In genomic region chrX:41308884-41309655, GRCh38 we compare ENCODE assay signal across 38 cellular contexts. TPM values are rescaled to one million over a fixed set of nuclear protein-coding genes. Genes with fewer than 3 reads are reported as not detected.
DNase-seq lines count a peak whose midpoint lies in the region; ATAC-seq, FAIRE-seq and TF ChIP-seq lines count a peak whose summit lies in the region.
"Had no signal": no experiment of that assay in that cellular context is flagged by ENCODE, and none has a peak within 500 bp of the region (broad histone marks: within the 10 kb centered on the region; RNA-seq: fewer than 3 reads in every experiment).

No MANE protein-coding gene starts in this region.

- 50% methylated on average over 2 of the region's 5 CpGs for WGBS in HepG2 (ENCODE audit: low lambda C conversion rate)

- no peaks in the 10 kb centered on the region for H3K9me2 ChIP-seq in GM23338 (ENCODE audit: insufficient read depth)

- ATAC-seq in GM23338: peak; percentile 43; the same call in 1 of the 3 replicates
- no peak for ATAC-seq in HepG2
- ATAC-seq: activated naive CD4-positive, alpha-beta T cell treated with anti-CD3 and anti-CD28 coated beads, Interleukin-2, amount 50 U/mL, for 72 hours; esophagus mucosa; PC-3; T-cell had no signal

- H3K36me3 ChIP-seq in GM23338 (ENCODE audit: insufficient read depth): no peaks in the 10 kb centered on the region
- no peaks in the 10 kb centered on the region for H3K36me3 ChIP-seq in adipocyte (ENCODE audit: control insufficient read depth, insufficient read depth, low read length, severe bottlenecking)
- H3K36me3 ChIP-seq in HepG2 (replicated peaks in 1 of 2; ENCODE audit: control insufficient read depth in 1 of 2, insufficient read depth in 2 of 2, low read length in 2 of 2): no peaks in the 10 kb centered on the region
- H3K36me3 ChIP-seq: BE2C, cardiac muscle cell, thoracic aorta, vagina had no signal

- H3K27me3 ChIP-seq in GM23338 (ENCODE audit: insufficient read depth) (no peaks in the 10 kb centered on the region), adipocyte (replicated peaks; ENCODE audit: control insufficient read depth, insufficient read depth, low read length) (no peaks in the 10 kb centered on the region), HepG2 (ENCODE audit: control insufficient read depth in 1 of 2, insufficient read depth in 2 of 2, low read length in 2 of 2) (no peaks in the 10 kb centered on the region)
- H3K27me3 ChIP-seq: BE2C, cardiac muscle cell, vagina had no signal

- H3K4me1 Mint-ChIP-seq in GM23338: peaks cover 2% of the 10 kb centered on the region
- H3K4me1 Mint-ChIP-seq: activated CD4-positive, alpha-beta memory T cell treated with anti-CD3 and anti-CD28 coated beads, Interleukin-2, amount 10 ng/mL, durations not matched to agents 7 days and 5 days; endodermal cell had no signal

- H3K4me3 Mint-ChIP-seq in GM23338: no peak overlapping the region
- H3K4me3 Mint-ChIP-seq: activated CD4-positive, alpha-beta memory T cell treated with anti-CD3 and anti-CD28 coated beads, Interleukin-2, amount 10 ng/mL, durations not matched to agents 7 days and 5 days; endodermal cell; immature natural killer cell; stimulated activated naive CD8-positive, alpha-beta T cell treated with anti-CD3 and anti-CD28 coated beads, Interleukin-15, Interleukin-2, amounts not matched to agents 100 ng/mL and 50 ng/mL, for 24 hours; T-cell had no signal

- FAIRE-seq in HepG2 (lab: Jason Lieb, UNC): no peak
- FAIRE-seq: GM18507, TTC549 had no signal

- H3K9ac ChIP-seq in adipocyte (ENCODE audit: low read length) (no peak overlapping the region), HepG2 (ENCODE audit: insufficient read depth, low read depth, low read length) (no peak overlapping the region)

- H3F3A ChIP-seq in GM23338 (replicated peaks; ENCODE audit: low read depth): no peaks in the 10 kb centered on the region

- H3K27ac Mint-ChIP-seq in GM23338: no peak overlapping the region
- H3K27ac Mint-ChIP-seq: activated CD4-positive, alpha-beta memory T cell treated with anti-CD3 and anti-CD28 coated beads, Interleukin-2, amount 10 ng/mL, durations not matched to agents 7 days and 5 days; activated naive CD4-positive, alpha-beta T cell treated with anti-CD3 and anti-CD28 coated beads, Interleukin-2, amount 50 U/mL, for 72 hours; activated T-helper 2 cell treated with anti-CD3 and anti-CD28 coated beads, Interferon-gamma antibody, Interleukin-2, Interleukin-4, amounts not matched to agents 10 μg/mL and 5 μg/mL and 100 μg/mL, durations not matched to agents 14 hours and 24 hours and 36 hours; endodermal cell; immature natural killer cell; stimulated activated naive CD8-positive, alpha-beta T cell treated with anti-CD3 and anti-CD28 coated beads, Interleukin-15, Interleukin-2, amounts not matched to agents 100 ng/mL and 50 ng/mL, for 24 hours; T-cell had no signal

- intact Hi-C loops in HepG2 (cut with micrococcal nuclease; ENCODE audit: unreplicated experiment): no loop called here

- BruUV-seq in HepG2 (replicated peaks; lab: Mats Ljungman, UMichigan): no TSS peak

- H3K4me3 ChIP-seq in GM23338 (no peak overlapping the region), adipocyte (ENCODE audit: low read length) (no peak overlapping the region), HepG2 (replicated peaks in 1 of 3; ENCODE audit: insufficient read depth in 1 of 3, low read depth in 2 of 3, low read length in 3 of 3) (no peak overlapping the region)
- H3K4me3 ChIP-seq: cardiac muscle cell, skin epidermis, thoracic aorta, vagina had no signal

- H4K20me1 ChIP-seq in GM23338 (replicated peaks; ENCODE audit: insufficient read depth) (no peaks in the 10 kb centered on the region), HepG2 (ENCODE audit: insufficient read depth, low read length) (no peaks in the 10 kb centered on the region)

- no peaks in the 10 kb centered on the region for H3K9me3 ChIP-seq in adipocyte (ENCODE audit: control insufficient read depth, low read length)
- H3K9me3 ChIP-seq in HepG2 (ENCODE audit: low read length): no peaks in the 10 kb centered on the region
- H3K9me3 ChIP-seq: BE2C, thoracic aorta, vagina had no signal

- H3K27ac ChIP-seq in GM23338 (ENCODE audit: low read depth): no peak overlapping the region
- H3K27ac ChIP-seq in HepG2 (ENCODE audit: extremely low read length, insufficient read depth, low read length): no peak overlapping the region
- H3K27ac ChIP-seq: cardiac muscle cell, skin epidermis, thoracic aorta, vagina had no signal

- POLR2A ChIA-PET in HepG2 (lab: Yijun Ruan, JAX): no interaction called here

- H3K36me3 Mint-ChIP-seq in GM23338 (ENCODE audit: low read depth): no peaks in the 10 kb centered on the region
- H3K36me3 Mint-ChIP-seq: activated naive CD4-positive, alpha-beta T cell treated with anti-CD3 and anti-CD28 coated beads, Interleukin-2, amount 50 U/mL, for 72 hours; immature natural killer cell; T-cell had no signal

- in situ Hi-C loops in HepG2 (cut with HindIII; ENCODE audit: extremely low pct_ligation_motif_present, low pct_unique_long_range_greater_than_20kb): no loop called here

- no peak for TF ChIP-seq RAD21 in HepG2 (CRISPR knock-in tag; IDR thresholded peaks at IDR 0.05)

- H3K4me1 ChIP-seq in GM23338 (ENCODE audit: insufficient read depth) (no peaks in the 10 kb centered on the region), adipocyte (ENCODE audit: control insufficient read depth, insufficient read depth, low read length) (peaks cover 4% of the 10 kb centered on the region), HepG2 (ENCODE audit: insufficient read depth, low read length) (no peaks in the 10 kb centered on the region)
- H3K4me1 ChIP-seq: BE2C, vagina had no signal

- H3K4me2 ChIP-seq in GM23338: no peak overlapping the region
- no peak overlapping the region for H3K4me2 ChIP-seq in HepG2 (ENCODE audit: low read depth, low read length)

- peak; percentile 16 for DNase-seq in AG20443 (ENCODE audit: low spot score)
- DNase-seq in GM23338 (ENCODE audit: low spot score): no peak
- DNase-seq in adipocyte (ENCODE audit: low read depth): peak; percentile 50
- DNase-seq in HepG2 (ENCODE audit: low spot score): no peak
- DNase-seq in NCI-H2171 (lab: John Stamatoyannopoulos, UW): no peak
- DNase-seq in ureter (ENCODE audit: low spot score): no peak
- no peak for DNase-seq in SW 1271 (lab: John Stamatoyannopoulos, UW)
- no peak for DNase-seq in effector CD8-positive, alpha-beta T cell (lab: John Stamatoyannopoulos, UW)
- DNase-seq: activated CD4-positive, alpha-beta memory T cell treated with anti-CD3 and anti-CD28 coated beads, Interleukin-2, amount 10 ng/mL, durations not matched to agents 7 days and 5 days; activated CD4-positive, CD25-positive, alpha-beta regulatory T cell treated with anti-CD3 and anti-CD28 coated beads, Interleukin-2, amount 50 U/mL, for 72 hours; activated CD8-positive, alpha-beta memory T cell treated with anti-CD3 and anti-CD28 coated beads, Interleukin-2, amount 50 U/mL, for 48 hours; anterior cingulate cortex; BE2C; cortex of kidney; DMS53; endodermal cell; GDM1; GOT3; immature natural killer cell; mesenchymal stem cell; NCI-H1092; NCI-H187; NCI-H2171 treated with DMSO at 0.1 percent for 48 hours; NCI-H524; NK-92 treated with Interleukin-12 subunit alpha and Interleukin-12 subunit beta, amount 100 ng/mL, for 24 hours; PC-3; SHP77; T-cell had no signal

- H3K79me2 ChIP-seq in GM23338 (replicated peaks; ENCODE audit: insufficient read depth) (no peaks in the 10 kb centered on the region), HepG2 (ENCODE audit: insufficient read depth, low read length) (no peaks in the 10 kb centered on the region)

- H3K9me3 Mint-ChIP-seq in GM23338: no peaks in the 10 kb centered on the region
- H3K9me3 Mint-ChIP-seq: activated CD4-positive, alpha-beta memory T cell treated with anti-CD3 and anti-CD28 coated beads, Interleukin-2, amount 10 ng/mL, durations not matched to agents 7 days and 5 days; activated naive CD4-positive, alpha-beta T cell treated with anti-CD3 and anti-CD28 coated beads, Interleukin-2, amount 50 U/mL, for 72 hours; activated T-helper 2 cell treated with anti-CD3 and anti-CD28 coated beads, Interferon-gamma antibody, Interleukin-2, Interleukin-4, amounts not matched to agents 10 μg/mL and 5 μg/mL and 100 μg/mL, durations not matched to agents 14 hours and 24 hours and 36 hours; immature natural killer cell; stimulated activated naive CD8-positive, alpha-beta T cell treated with anti-CD3 and anti-CD28 coated beads, Interleukin-15, Interleukin-2, amounts not matched to agents 100 ng/mL and 50 ng/mL, for 24 hours; T-cell had no signal

- TF ChIP-seq EP300 in HepG2 (IDR thresholded peaks at IDR 0.05; ENCODE audit: low read depth in 2 of 2, low read length in 2 of 2) (no peak), HepG2 (CRISPR knock-in tag; IDR thresholded peaks at IDR 0.05; ENCODE audit: borderline replicate concordance) (no peak)

- CTCF ChIA-PET in HepG2 (lab: Yijun Ruan, JAX; ENCODE audit: low intra/inter-chr PET ratio, low total read pairs): no interaction called here

- no peak for TF ChIP-seq POLR2A in HepG2 (IDR thresholded peaks at IDR 0.05; ENCODE audit: insufficient read depth in 1 of 2, low read depth in 2 of 2, low read length in 2 of 2)

- H2AFZ ChIP-seq in GM23338 (no peak overlapping the region), HepG2 (ENCODE audit: low read length) (no peak overlapping the region)

- H3K27me3 Mint-ChIP-seq in GM23338 (ENCODE audit: insufficient read depth, low read depth, poor library complexity): peaks cover 2% of the 10 kb centered on the region
- H3K27me3 Mint-ChIP-seq: activated CD4-positive, alpha-beta memory T cell treated with anti-CD3 and anti-CD28 coated beads, Interleukin-2, amount 10 ng/mL, durations not matched to agents 7 days and 5 days; stimulated activated naive CD8-positive, alpha-beta T cell treated with anti-CD3 and anti-CD28 coated beads, Interleukin-15, Interleukin-2, amounts not matched to agents 100 ng/mL and 50 ng/mL, for 24 hours; T-cell had no signal

- TF ChIP-seq CTCF in GM23338 (conservative IDR thresholded peaks at IDR 0.05; ENCODE audit: low read depth in 2 of 2) (peak in 1 of 2 experiments; percentile 35; a peak in 2 of 4 replicates), HepG2 (CRISPR knock-in tag; IDR thresholded peaks at IDR 0.05) (peak; percentile 13; the same call in 1 of the 2 replicates)

RNA-seq across cellular contexts. Expression of gene DDX3X, which starts 24.9 kb away (rescaled TPM):
- total RNA-seq in GM23338 (2014; rRNA removed; shearing (Covaris generic)): 239 and 272 TPM in 2 replicates
- polyA plus RNA-seq in GM23338 (2016; fragmentation: Nextera tagmentation; extraction: Ambion mirVana) (55.6 and 68.1 TPM in 2 replicates), HepG2 (2011; rRNA removed) (53.0 and 53.5 TPM in 2 replicates)
- total RNA-seq in HepG2 (2016; rRNA removed; fragmentation: Illumina TruSeq; extraction: Trizol) (239 and 370 TPM in 2 replicates), ureter (247 TPM)
- 10.9 and 11.5 TPM in 2 replicates for total RNA-seq in HepG2 (2016; cell fraction: cytosol; rRNA removed; fragmentation: Illumina TruSeq; extraction: Trizol; ENCODE audit: low read depth)
- 250 and 342 TPM in 2 replicates for total RNA-seq in HepG2 (2016; cell fraction: insoluble cytoplasmic fraction; rRNA removed; fragmentation: Illumina TruSeq; extraction: Trizol)
- total RNA-seq in HepG2 (2016; cell fraction: membrane; rRNA removed; fragmentation: Illumina TruSeq; extraction: Trizol): 50.1 and 56.9 TPM in 2 replicates
- 205 and 220 TPM in 2 replicates for total RNA-seq in HepG2 (2016; cell fraction: nucleus; rRNA removed; fragmentation: Illumina TruSeq; extraction: Trizol)
- polyA plus RNA-seq in HepG2 (2011; cell fraction: cytosol; rRNA removed): 22.8 and 38.5 TPM in 2 replicates
- 46.9 and 70.9 TPM in 2 replicates for polyA plus RNA-seq in HepG2 (2011; cell fraction: nucleus; rRNA removed)
- 111 and 117 TPM in 2 replicates for polyA plus RNA-seq in HepG2 (2012)
- 3.4 and 4.0 TPM in 2 replicates for polyA plus RNA-seq in HepG2 (2016; cell fraction: cytosol; fragmentation: Illumina TruSeq; extraction: Trizol; ENCODE audit: low read depth)
- polyA plus RNA-seq in HepG2 (2016; cell fraction: insoluble cytoplasmic fraction; fragmentation: Illumina TruSeq; extraction: Trizol; ENCODE audit: low read depth): 216 and 226 TPM in 2 replicates
- polyA plus RNA-seq in HepG2 (2016; cell fraction: membrane; fragmentation: Illumina TruSeq; extraction: Trizol; ENCODE audit: low read depth): 12.2 and 15.8 TPM in 2 replicates
- 181 and 195 TPM in 2 replicates for polyA plus RNA-seq in HepG2 (2016; cell fraction: nucleus; fragmentation: Illumina TruSeq; extraction: Trizol; ENCODE audit: insufficient read depth, low read depth)
- polyA minus RNA-seq in HepG2 (2011; rRNA and poly(A)+ RNA removed; ENCODE audit: low replicate concordance): 87.7 and 227 TPM in 2 replicates
- 89.6 and 98.9 TPM in 2 replicates for polyA minus RNA-seq in HepG2 (2011; cell fraction: cytosol; rRNA and poly(A)+ RNA removed)
- 324 and 365 TPM in 2 replicates for polyA minus RNA-seq in HepG2 (2011; cell fraction: nucleus; rRNA and poly(A)+ RNA removed)

Comparison
In these comparisons a context has a peak if more than half of its experiments do, and no peak if none do; other contexts are left out.
1. DNase-seq: peak in AG20443 (single experiment) and adipocyte (single experiment); none in GM23338 (single experiment), HepG2 (single experiment), NCI-H2171 (single experiment), ureter (single experiment), SW 1271 (0 of 2) and effector CD8-positive, alpha-beta T cell (single experiment).